8 cellular contexts compared by ENCODE assay signal in genomic region chr13:41131665-41132511, GRCh38. TPM values are rescaled to one million over a fixed set of nuclear protein-coding genes. Genes with fewer than 3 reads are reported as not detected.
DNase-seq lines count a peak whose midpoint lies in the region; ATAC-seq, FAIRE-seq and TF ChIP-seq lines count a peak whose summit lies in the region.
"Not testable (repeated sequence)": the region's sequence is repeated elsewhere in the genome, so short reads cannot be mapped to it uniquely, and the experiment has no call there.

No MANE protein-coding gene starts in this region.

- not testable (repeated sequence) for H3K27me3 ChIP-seq in MM.1S (replicated peaks; ENCODE audit: insufficient read depth, low read length); iPS-20b (ENCODE audit: insufficient read depth, low read length); ovary

- not testable (repeated sequence) for TF ChIP-seq POLR2A in ovary (IDR thresholded peaks at IDR 0.05)

- peak overlapping the region; percentile 78 for H2AFZ ChIP-seq in MM.1S (ENCODE audit: low read length)

- not testable (repeated sequence) for H4K20me1 ChIP-seq in MM.1S (ENCODE audit: insufficient read depth, low read length)

- H3K9ac ChIP-seq in MM.1S (ENCODE audit: low read length) = peak overlapping the region; percentile 48; the same call in 1 of the 2 replicates
- H3K9ac ChIP-seq in iPS-20b (ENCODE audit: low read depth, low read length) = peak overlapping the region; percentile 80

- WGBS in ovary, 3 donors = 21 to 22% (median 22%) methylated on average over 45 to 48 of the region's 48 CpGs

- H3K4me1 ChIP-seq in MM.1S (ENCODE audit: low read length) = not testable (repeated sequence)
- H3K4me1 ChIP-seq in iPS-20b (ENCODE audit: insufficient read depth, low read length) (peaks cover 15% of the 10 kb centered on the region), ovary (ENCODE audit: insufficient read depth) (peaks cover 14% of the 10 kb centered on the region)

- H3K36me3 ChIP-seq in MM.1S (replicated peaks; ENCODE audit: insufficient read depth, low read length); ovary: not testable (repeated sequence)
- H3K36me3 ChIP-seq in iPS-20b (ENCODE audit: insufficient read depth, low read depth, low read length) = peaks cover 13% of the 10 kb centered on the region; the same call in 1 of the 2 replicates

- H3F3A ChIP-seq in MM.1S (ENCODE audit: insufficient read depth, low read length) = not testable (repeated sequence)

- H3K79me2 ChIP-seq in MM.1S (ENCODE audit: low read length) = not testable (repeated sequence)

- TF ChIP-seq EP300 in ovary (IDR thresholded peaks at IDR 0.05) = not testable (repeated sequence)

- H3K4me3 ChIP-seq in MM.1S (ENCODE audit: low read length) (peak overlapping the region; percentile 78), coronary artery (peak overlapping the region; percentile 89), iPS-20b (ENCODE audit: low read length) (peak overlapping the region; percentile 81), ovary (peak overlapping the region; percentile 53)

- DNase-seq in MM.1S; coronary artery (ENCODE audit: low spot score); urothelium cell line (ENCODE audit: low spot score): not testable (repeated sequence)
- DNase-seq in activated CD4-positive, alpha-beta T cell treated with anti-CD3 and anti-CD28 coated beads for 48 hours = peak; percentile 5
- peak in 2 of 5 donors; percentile 19 to 53 for DNase-seq in ovary

- H3K27ac ChIP-seq in MM.1S (ENCODE audit: low read length); iPS-20b (ENCODE audit: low read length): not testable (repeated sequence)
- peak overlapping the region; percentile 83 to 90 for H3K27ac ChIP-seq in coronary artery
- H3K27ac ChIP-seq in ovary = peak overlapping the region; percentile 26 to 65

- H3K9me3 ChIP-seq in MM.1S (replicated peaks; ENCODE audit: insufficient read depth, low read length); iPS-20b (ENCODE audit: insufficient read depth, low read depth, low read length); ovary: not testable (repeated sequence)

- peak overlapping the region; percentile 39; the same call in 1 of the 2 replicates for H3K4me2 ChIP-seq in MM.1S (ENCODE audit: low read depth, low read length)

- intact Hi-C loops in ovary (cut with DNase I) = loop anchor here in 2 of 4 donors (5.0 to 10.0 kb wide), 2 partner anchors 60 to 73 kb away; partner anchors contain the start of gene KBTBD7 (in 1 of the 2)

- peak; percentile 5 for FAIRE-seq in urothelium cell line (lab: Jason Lieb, UNC)

- ATAC-seq in GM18867 (IDR thresholded peaks at IDR 0.05; ENCODE audit: unreplicated experiment) (peak; percentile 8), HG02678 (IDR thresholded peaks at IDR 0.05; ENCODE audit: unreplicated experiment) (peak; percentile 6)

- TF ChIP-seq CTCF in MM.1S (IDR thresholded peaks at IDR 0.05; ENCODE audit: low read length); coronary artery (IDR thresholded peaks at IDR 0.05); ovary (IDR thresholded peaks at IDR 0.05): not testable (repeated sequence)

- H3K9me2 ChIP-seq in MM.1S (replicated peaks; ENCODE audit: insufficient read depth, low read length) = not testable (repeated sequence)

RNA-seq across cellular contexts. Expression of gene KBTBD6, which starts 0.7 kb away (rescaled TPM):
- 10 to 100 TPM in 3 of 7 donors, 1 to 10 TPM in 4; 7.4 to 13.9 (median 9.5) TPM for total RNA-seq in ovary
- polyA plus RNA-seq in ovary = 1 to 10 TPM; 3.7 to 7.0 TPM
